6 cellular contexts compared by ENCODE assay signal in genomic region chr10:73713912-73714311, GRCh38. TPM values are rescaled to one million over a fixed set of nuclear protein-coding genes. Genes with fewer than 3 reads are reported as not detected.
"Had no signal": no experiment of that assay in that cellular context is flagged by ENCODE, and none has a peak within 500 bp of the region (broad histone marks: within the 10 kb centered on the region; RNA-seq: fewer than 3 reads in every experiment).

No MANE protein-coding gene starts in this region.

RNA-seq across cellular contexts. Expression of gene SYNPO2L, which starts 58.1 kb away (rescaled TPM):
- total RNA-seq: activated CD8-positive, alpha-beta T cell treated with anti-CD3 and anti-CD28 coated beads for 36 hours; activated naive CD8-positive, alpha-beta T cell treated with anti-CD3 and anti-CD28 coated beads for 36 hours; activated T-cell treated with anti-CD3 and anti-CD28 coated beads, Interleukin-2, amount 50 U/mL, for 72 hours; activated T-helper 2 cell treated with anti-CD3 and anti-CD28 coated beads, Interferon-gamma antibody, Interleukin-2, Interleukin-4, amounts not matched to agents 10 μg/mL and 5 μg/mL and 100 μg/mL, durations not matched to agents 14 hours and 24 hours and 36 hours; SK-MEL-5 had no signal
- polyA plus RNA-seq: IgD-negative memory B cell had no signal
